In the genomic region with DNA sequence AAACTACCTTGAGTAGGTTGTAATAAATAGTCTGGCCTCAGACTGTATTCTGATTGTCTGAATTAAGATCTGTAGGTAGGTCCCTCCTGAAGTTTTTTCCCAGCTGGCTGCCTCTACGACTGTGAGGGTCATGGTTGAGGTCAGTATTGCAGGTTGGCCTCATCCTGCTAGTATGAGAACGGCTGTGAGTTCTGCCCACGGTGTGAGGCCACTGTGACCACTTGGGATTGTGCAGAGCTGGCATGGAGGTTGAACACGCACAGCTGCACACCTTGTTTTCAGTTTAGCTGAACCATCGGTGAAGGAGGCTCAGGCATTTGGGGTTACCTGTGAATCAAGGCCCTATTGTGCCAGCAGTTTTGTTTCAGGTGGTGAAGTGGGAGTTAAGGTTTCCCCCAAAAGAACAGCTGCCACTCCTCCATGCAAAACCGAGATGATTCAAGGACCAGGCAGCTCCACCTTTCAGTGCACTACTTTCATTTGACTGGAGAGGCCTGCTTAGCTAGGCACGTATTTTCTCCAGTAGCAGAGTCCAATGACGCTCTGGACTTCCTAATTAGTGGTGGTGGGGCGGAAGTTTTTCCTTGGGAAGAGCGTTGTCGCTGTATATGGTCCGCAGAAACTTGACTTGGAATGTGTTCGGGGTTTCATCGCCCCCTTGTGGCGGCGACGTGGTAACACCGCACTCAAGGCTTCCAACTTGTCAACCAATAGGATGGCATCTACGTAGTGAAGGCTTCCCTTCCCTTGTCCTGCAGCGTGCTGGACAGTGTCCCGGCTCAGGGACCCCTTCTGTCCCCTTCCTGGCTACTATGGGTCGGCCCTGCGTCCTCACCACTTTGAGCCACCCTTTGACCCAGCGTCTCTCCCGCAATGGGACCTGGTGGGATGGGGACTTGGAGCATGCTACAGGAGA, we compare ENCODE assay signal across 8 cellular contexts. TPM values are rescaled to one million over a fixed set of nuclear protein-coding genes. Genes with fewer than 3 reads are reported as not detected.
A peak's percentile ranks its signal among the peaks of the same experiment; 100 is the strongest.
DNase-seq lines count a peak whose midpoint lies in the region; ATAC-seq and TF ChIP-seq lines count a peak whose summit lies in the region.

No MANE protein-coding gene starts in this region.

- H3K4me1 ChIP-seq in DOHH2 (ENCODE audit: control insufficient read depth, low read length): no peaks in the 10 kb centered on the region
- no peaks in the 10 kb centered on the region for H3K4me1 ChIP-seq in breast epithelium
- H3K4me1 ChIP-seq in skeletal muscle satellite cell (ENCODE audit: control insufficient read depth, insufficient read depth, low read length): no peaks in the 10 kb centered on the region

- ATAC-seq in GM21423 (IDR thresholded peaks at IDR 0.05; ENCODE audit: unreplicated experiment): peak; percentile 71
- ATAC-seq in GM18520 (IDR thresholded peaks at IDR 0.05; ENCODE audit: unreplicated experiment): no peak

- DNase-seq in T-helper 22 cell (ENCODE audit: low read depth) (peak; percentile 18), breast epithelium (ENCODE audit: low spot score in 2 of 2) (peak; percentile 54 to 58)

- no peak overlapping the region for H3K9ac ChIP-seq in skeletal muscle satellite cell (ENCODE audit: low read depth, low read length)

- H3K27ac ChIP-seq in DOHH2 (ENCODE audit: low read depth, low read length) (no peak overlapping the region), KOPT-K1 (ENCODE audit: low read depth, low read length, poor library complexity, severe bottlenecking) (peak overlapping the region; percentile 51), breast epithelium (peak overlapping the region; percentile 21 to 25)

- H3K4me3 ChIP-seq in DOHH2 (ENCODE audit: low read length): no peak overlapping the region
- peak overlapping the region in 2 of 3 donors; percentile 23 to 34 for H3K4me3 ChIP-seq in breast epithelium
- peak overlapping the region; percentile 17 for H3K4me3 ChIP-seq in iPS-18c (ENCODE audit: insufficient read depth, low read depth, low read length)
- H3K4me3 ChIP-seq in skeletal muscle satellite cell (ENCODE audit: low read length): peak overlapping the region; percentile 57

- H3K9me3 ChIP-seq in DOHH2 (ENCODE audit: control insufficient read depth, insufficient read depth, low read length): no peaks in the 10 kb centered on the region
- H3K9me3 ChIP-seq in KOPT-K1 (ENCODE audit: insufficient read depth, low read length, poor library complexity, severe bottlenecking): no peaks in the 10 kb centered on the region
- no peaks in the 10 kb centered on the region for H3K9me3 ChIP-seq in breast epithelium
- peaks cover 3% of the 10 kb centered on the region for H3K9me3 ChIP-seq in iPS-18c (ENCODE audit: control insufficient read depth, insufficient read depth, low read length)
- H3K9me3 ChIP-seq in skeletal muscle satellite cell (replicated peaks; ENCODE audit: low read length): no peaks in the 10 kb centered on the region

- H4K20me1 ChIP-seq in DOHH2 (ENCODE audit: control insufficient read depth, insufficient read depth, low read depth, low read length): no peaks in the 10 kb centered on the region

- no peak for TF ChIP-seq POLR2A in breast epithelium (IDR thresholded peaks at IDR 0.05)

- no peaks in the 10 kb centered on the region for H3F3A ChIP-seq in DOHH2 (ENCODE audit: control insufficient read depth, insufficient read depth)

- no peaks in the 10 kb centered on the region for H3K27me3 ChIP-seq in DOHH2 (ENCODE audit: control insufficient read depth, low read length)
- no peaks in the 10 kb centered on the region for H3K27me3 ChIP-seq in breast epithelium
- no peaks in the 10 kb centered on the region for H3K27me3 ChIP-seq in skeletal muscle satellite cell (ENCODE audit: control insufficient read depth, insufficient read depth, low read length)

- no peaks in the 10 kb centered on the region for H3K79me2 ChIP-seq in DOHH2 (ENCODE audit: control insufficient read depth, low read length)

- no peaks in the 10 kb centered on the region for H3K9me2 ChIP-seq in DOHH2 (replicated peaks; ENCODE audit: control insufficient read depth, low read length)

- TF ChIP-seq CTCF in DOHH2 (IDR thresholded peaks at IDR 0.05; ENCODE audit: low read depth, low read length, poor library complexity, severe bottlenecking): peak; percentile 79
- peak; percentile 64 to 76 (median 67) for TF ChIP-seq CTCF in breast epithelium (IDR thresholded peaks at IDR 0.05)

- H3K36me3 ChIP-seq in DOHH2 (ENCODE audit: control insufficient read depth, low read length): peaks cover 15% of the 10 kb centered on the region
- H3K36me3 ChIP-seq in KOPT-K1 (ENCODE audit: insufficient read depth, low read length): peaks cover 42% of the 10 kb centered on the region
- no peaks in the 10 kb centered on the region for H3K36me3 ChIP-seq in breast epithelium
- H3K36me3 ChIP-seq in skeletal muscle satellite cell (ENCODE audit: insufficient read depth, low read length): no peaks in the 10 kb centered on the region

- intact Hi-C loops in breast epithelium (cut with DNase I; ENCODE audit: low total_unique reads): no loop called here

- H3K4me2 ChIP-seq in DOHH2 (ENCODE audit: low read length): peak overlapping the region; percentile 33; the same call in 1 of the 2 replicates
- H3K4me2 ChIP-seq in skeletal muscle satellite cell (ENCODE audit: low read length): peak overlapping the region; percentile 76

RNA-seq across cellular contexts. Expression of gene CMC4, which starts 13.8 kb away (rescaled TPM):
- total RNA-seq in breast epithelium: 10 to 100 TPM; 18.7 to 27.2 (median 19.3) TPM
- total RNA-seq in skeletal muscle satellite cell (2012; rRNA removed): 7.9 and 12.9 TPM in 2 replicates

RNA-seq across cellular contexts. Expression of gene MTCP1, which starts 13.8 kb away (rescaled TPM):
- 1 to 10 TPM; 1.8 to 3.2 (median 2.3) TPM for total RNA-seq in breast epithelium
- 9.4 and 16.2 TPM in 2 replicates for total RNA-seq in skeletal muscle satellite cell (2012; rRNA removed)

RNA-seq across cellular contexts. Expression of gene BRCC3, which starts 14.2 kb away (rescaled TPM):
- total RNA-seq in breast epithelium: 10 to 100 TPM; 12.8 to 16.0 (median 13.1) TPM
- total RNA-seq in skeletal muscle satellite cell (2012; rRNA removed): 13.5 and 15.2 TPM in 2 replicates

RNA-seq across cellular contexts. Expression of gene FUNDC2, which starts 30.5 kb away (rescaled TPM):
- 10 to 100 TPM; 76.7 to 99.0 (median 81.0) TPM for total RNA-seq in breast epithelium
- total RNA-seq in skeletal muscle satellite cell (2012; rRNA removed): 31.2 and 42.6 TPM in 2 replicates

RNA-seq across cellular contexts. Expression of gene F8, which starts 34.6 kb away (rescaled TPM):
- 10 to 100 TPM; 14.6 to 30.2 (median 16.1) TPM for total RNA-seq in breast epithelium
- 3.9 and 4.3 TPM in 2 replicates for total RNA-seq in skeletal muscle satellite cell (2012; rRNA removed)
